9 cellular contexts compared by ENCODE assay signal in the genomic region with DNA sequence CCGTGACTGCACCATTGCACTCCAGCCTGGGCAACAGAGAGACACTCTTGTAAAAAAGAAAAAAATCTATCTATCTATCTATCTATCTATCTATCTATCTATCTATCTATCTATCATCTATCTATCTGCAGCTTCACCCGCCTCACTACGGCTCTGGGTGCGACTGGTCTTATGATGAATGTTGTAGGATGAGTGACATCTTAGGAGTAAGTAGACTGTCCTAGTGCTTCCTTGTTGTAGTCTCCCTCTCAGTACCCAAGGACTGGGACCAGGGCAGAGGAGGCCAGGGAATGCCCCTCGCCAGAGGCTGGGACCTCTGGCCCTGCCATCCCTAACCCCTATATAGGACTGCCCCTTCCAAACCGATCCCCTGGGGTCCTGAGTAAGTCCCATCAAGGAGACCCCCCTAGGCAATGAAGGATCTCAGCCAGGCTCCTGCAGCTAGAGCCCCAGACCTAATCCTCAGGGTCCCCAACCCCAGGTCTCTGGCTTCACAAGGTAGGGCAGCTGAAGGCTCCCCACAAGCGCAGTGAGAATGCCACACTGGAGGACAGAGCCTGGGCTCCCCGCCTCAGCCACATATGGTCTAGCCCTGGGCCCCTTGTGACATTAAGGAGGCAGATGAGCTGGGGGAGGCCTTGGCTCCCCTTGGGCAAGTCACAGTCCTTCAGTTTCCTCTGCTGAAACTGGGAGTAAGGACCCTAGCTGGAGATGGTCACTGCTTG. TPM values are rescaled to one million over a fixed set of nuclear protein-coding genes. Genes with fewer than 3 reads are reported as not detected.
DNase-seq lines count a peak whose midpoint lies in the region; TF ChIP-seq lines count a peak whose summit lies in the region.
"Had no signal": no experiment of that assay in that cellular context is flagged by ENCODE, and none has a peak within 500 bp of the region (broad histone marks: within the 10 kb centered on the region; RNA-seq: fewer than 3 reads in every experiment).

No MANE protein-coding gene starts in this region.

- H3K4ac ChIP-seq in neuronal stem cell (ENCODE audit: low read length), result no peak overlapping the region

- H2AFZ ChIP-seq in Karpas-422 (ENCODE audit: low read length) (no peak overlapping the region), mammary epithelial cell (ENCODE audit: low read depth, low read length) (peak overlapping the region; percentile 96), neuronal stem cell (ENCODE audit: low read length) (peak overlapping the region; percentile 96)

- peaks cover 21% of the 10 kb centered on the region for H3K4me1 Mint-ChIP-seq in CD14-positive monocyte

- no peak for TF ChIP-seq CTCF in CD14-positive monocyte (IDR thresholded peaks at IDR 0.05)
- TF ChIP-seq CTCF in mammary epithelial cell (conservative IDR thresholded peaks at IDR 0.05 in 1 of 2, IDR thresholded peaks at IDR 0.05 in 1 of 2; ENCODE audit: extremely low read depth in 1 of 2, insufficient read depth in 1 of 2, low read depth in 1 of 2, low read length in 2 of 2), result no peak

- dilution Hi-C loops in mammary epithelial cell (cut with HindIII; ENCODE audit: low sequenced_read_pairs), result no loop called here

- H3K9me3 ChIP-seq in Karpas-422 (ENCODE audit: low read length), result no peaks in the 10 kb centered on the region
- H3K9me3 ChIP-seq in mammary epithelial cell (replicated peaks; ENCODE audit: insufficient read depth, low read length), result no peaks in the 10 kb centered on the region
- H3K9me3 ChIP-seq in neuronal stem cell (replicated peaks in 1 of 2; ENCODE audit: control insufficient read depth in 2 of 2, insufficient read depth in 1 of 2, low read depth in 1 of 2, low read length in 2 of 2), result no peaks in the 10 kb centered on the region
- H3K9me3 ChIP-seq: testis had no signal

- H3K79me2 ChIP-seq in Karpas-422 (ENCODE audit: low read length) (peaks cover 30% of the 10 kb centered on the region), mammary epithelial cell (ENCODE audit: insufficient read depth, low read length) (peaks cover 41% of the 10 kb centered on the region)

- CTCF ChIA-PET in mammary epithelial cell (lab: Charles Lee; ENCODE audit: low non-redundant PET), result interaction anchor here (0.6 to 0.7 kb wide), 3 partner anchors 34 to 286 kb away, joined by 3 to 11 read pairs (median 8); no protein-coding TSS in a partner anchor

- peak overlapping the region; percentile 81 for H2BK15ac ChIP-seq in neuronal stem cell (ENCODE audit: low read length)

- no peak overlapping the region for H2BK12ac ChIP-seq in neuronal stem cell (ENCODE audit: low read length)

- H3K4me2 ChIP-seq in Karpas-422 (ENCODE audit: low read depth, low read length, poor library complexity, severe bottlenecking), result peak overlapping the region; percentile 49
- peak overlapping the region; percentile 69 for H3K4me2 ChIP-seq in mammary epithelial cell (ENCODE audit: insufficient read depth, low read depth, low read length)
- no peak overlapping the region for H3K4me2 ChIP-seq in neuronal stem cell (ENCODE audit: insufficient read depth, low read length, poor library complexity, severe bottlenecking)

- no peak overlapping the region for H3K23ac ChIP-seq in neuronal stem cell (ENCODE audit: low read depth, low read length, poor library complexity)

- intact Hi-C loops in CD14-positive monocyte (cut with micrococcal nuclease) (loop anchor here (2.0 to 10.0 kb wide), 3 partner anchors 207 to 529 kb away; partner anchors contain the start of genes ARPC4 (in 1 of the 2), BRK1 (in 1 of the 2), CRELD1 (in 1 of the 2) and TADA3 (in 1 of the 2)), mammary epithelial cell (cut with micrococcal nuclease) (loop anchor here (5.0 kb wide), 2 partner anchors 389 to 819 kb away; partner anchors contain the start of gene CRELD1)

- DNase-seq in CD14-positive monocyte (ENCODE audit: low spot score), result no peak
- DNase-seq in Karpas-422, result no peak
- DNase-seq in mammary epithelial cell, result no peak
- no peak for DNase-seq in neuronal stem cell (ENCODE audit: low spot score)
- no peak for DNase-seq in cerebellar nuclear complex (lab: John Stamatoyannopoulos, UW)
- no peak for DNase-seq in GOT3 (lab: John Stamatoyannopoulos, UW)
- no peak for DNase-seq in NCI-H1930 (lab: John Stamatoyannopoulos, UW)
- no peak for DNase-seq in NCI-H187 treated with DMSO at 0.1 percent for 48 hours (lab: John Stamatoyannopoulos, UW)

- H3K27me3 Mint-ChIP-seq in CD14-positive monocyte (ENCODE audit: low read depth in 3 of 3), result peaks cover 3 to 9% (median 3%) of the 10 kb centered on the region in 3 donors

- H3K4me3 ChIP-seq in Karpas-422 (ENCODE audit: low read length) (no peak overlapping the region), mammary epithelial cell (replicated peaks in 1 of 3; ENCODE audit: insufficient read depth in 1 of 3, low read depth in 2 of 3, low read length in 3 of 3) (no peak overlapping the region), neuronal stem cell (ENCODE audit: low read length in 2 of 2) (no peak overlapping the region)

- H3K9me3 Mint-ChIP-seq in CD14-positive monocyte, result peaks cover 0 to 3% (median 0%) of the 10 kb centered on the region in 7 donors

- in situ Hi-C loops in mammary epithelial cell (cut with MboI; ENCODE audit: low sequenced_read_pairs in 2 of 2), result no loop called here

- WGBS in mammary epithelial cell (ENCODE audit: low coverage, missing lambda C conversion rate), result 84% methylated on average over 7 of the region's 8 CpGs
- no CpG with 5 or more reads among the region's 8 CpGs for WGBS in neuronal stem cell (ENCODE audit: extremely low coverage in 2 of 2, insufficient read length in 2 of 2, insufficient replicate concordance in 1 of 2), 2 donors

- no peaks in the 10 kb centered on the region for H3K9me2 ChIP-seq in Karpas-422 (replicated peaks; ENCODE audit: insufficient read depth, low read length)

- peak overlapping the region in 1 of 2 donors; percentile 89 for H3K4me3 Mint-ChIP-seq in CD14-positive monocyte

- no TSS peak for BruUV-seq in mammary epithelial cell (replicated peaks; lab: Mats Ljungman, UMichigan)

- no peak overlapping the region for H4K91ac ChIP-seq in neuronal stem cell (ENCODE audit: low read depth, low read length, poor library complexity)

- H2BK120ac ChIP-seq in neuronal stem cell (ENCODE audit: low read depth, low read length), result no peak overlapping the region

- H3K27me3 ChIP-seq in Karpas-422 (ENCODE audit: low read length), result no peaks in the 10 kb centered on the region
- H3K27me3 ChIP-seq in mammary epithelial cell (ENCODE audit: insufficient read depth, low read length), result no peaks in the 10 kb centered on the region
- peaks cover 0 to 29% (median 0%) of the 10 kb centered on the region in 3 experiments for H3K27me3 ChIP-seq in neuronal stem cell (ENCODE audit: control insufficient read depth in 3 of 3, insufficient read depth in 3 of 3, low read depth in 1 of 3, low read length in 3 of 3)
- H3K27me3 ChIP-seq: testis had no signal

- H2BK5ac ChIP-seq in neuronal stem cell (ENCODE audit: low read length), result no peak overlapping the region

- H3K27ac ChIP-seq in Karpas-422 (ENCODE audit: low read length), result no peak overlapping the region
- no peak overlapping the region for H3K27ac ChIP-seq in mammary epithelial cell (ENCODE audit: insufficient read depth, low read depth, low read length)
- H3K27ac ChIP-seq in neuronal stem cell (replicated peaks; ENCODE audit: low read length), result no peak overlapping the region

- no peak overlapping the region for H3K18ac ChIP-seq in neuronal stem cell (ENCODE audit: low read length)

- H3K4me1 ChIP-seq in Karpas-422 (ENCODE audit: low read length) (peaks cover 14% of the 10 kb centered on the region), mammary epithelial cell (ENCODE audit: insufficient read depth, low read length) (peaks cover 9% of the 10 kb centered on the region), neuronal stem cell (ENCODE audit: control insufficient read depth in 2 of 2, insufficient read depth in 1 of 2, low read depth in 1 of 2, low read length in 2 of 2) (peaks cover 3 to 8% of the 10 kb centered on the region in 2 donors)

- 0 out of 2 replicates have a peak overlapping the region, but pooled peaks have one; percentile 15 for H3K9ac ChIP-seq in Karpas-422 (ENCODE audit: low read length)
- no peak overlapping the region for H3K9ac ChIP-seq in mammary epithelial cell (ENCODE audit: insufficient read depth, low read length)
- H3K9ac ChIP-seq in neuronal stem cell (ENCODE audit: low read depth, low read length, poor library complexity), result no peak overlapping the region

- peaks cover 4% of the 10 kb centered on the region for H3K79me1 ChIP-seq in neuronal stem cell (ENCODE audit: low read depth, low read length)

- peaks cover 6% of the 10 kb centered on the region; the same call in 1 of the 2 replicates for H3K36me3 ChIP-seq in Karpas-422 (ENCODE audit: insufficient read depth, low read length)
- H3K36me3 ChIP-seq in mammary epithelial cell (ENCODE audit: insufficient read depth, low read length), result peaks cover 16% of the 10 kb centered on the region
- peaks cover 12 to 26% of the 10 kb centered on the region in 2 donors for H3K36me3 ChIP-seq in neuronal stem cell (replicated peaks in 1 of 2; ENCODE audit: control insufficient read depth in 2 of 2, insufficient read depth in 2 of 2, low read length in 2 of 2)

- H4K20me1 ChIP-seq in Karpas-422 (ENCODE audit: insufficient read depth, low read depth, low read length), result peaks cover 5% of the 10 kb centered on the region; the same call in 1 of the 2 replicates
- H4K20me1 ChIP-seq in mammary epithelial cell (ENCODE audit: insufficient read depth, low read length), result no peaks in the 10 kb centered on the region

- peak overlapping the region; percentile 64 for H2AK5ac ChIP-seq in neuronal stem cell (ENCODE audit: low read depth, low read length)

- H3K27ac Mint-ChIP-seq in CD14-positive monocyte, result peak overlapping the region; percentile 46 to 96 (median 90)

- H3K36me3 Mint-ChIP-seq in CD14-positive monocyte, result peaks cover 21 to 22% of the 10 kb centered on the region in 2 donors

- H4K8ac ChIP-seq in neuronal stem cell (ENCODE audit: low read depth, low read length), result no peak overlapping the region

- no peak overlapping the region for H3K14ac ChIP-seq in neuronal stem cell (ENCODE audit: low read length)

RNA-seq across cellular contexts. Expression of gene SEC13, which starts 0.9 kb away (rescaled TPM):
- 100 to 1,000 TPM; 186 to 188 TPM for polyA plus RNA-seq in CD14-positive monocyte
- total RNA-seq in Karpas-422 (2014; rRNA removed; shearing (Covaris generic); ENCODE audit: low replicate concordance), result 48.6 and 77.1 TPM in 2 replicates
- total RNA-seq in mammary epithelial cell, result 100 to 1,000 TPM; 124 to 140 TPM
- polyA plus RNA-seq in mammary epithelial cell, result 202 TPM
- 194 TPM for polyA minus RNA-seq in mammary epithelial cell
- polyA plus RNA-seq in neuronal stem cell (2013, experiment 1 of 2), result 103 TPM
- 99.6 TPM for polyA plus RNA-seq in neuronal stem cell (2013, experiment 2 of 2)

RNA-seq across cellular contexts. Expression of gene GHRL, which starts 29.0 kb away (rescaled TPM):
- polyA plus RNA-seq in CD14-positive monocyte (1 to 10 TPM; 2.3 to 7.0 TPM), mammary epithelial cell (not detected)
- total RNA-seq in Karpas-422 (2014; rRNA removed; shearing (Covaris generic); ENCODE audit: low replicate concordance), result 1.1 TPM in 1 of 2 replicates, not detected in the other
- under 1 TPM in 1 of 2 donors, not detected in 1; 0.38 TPM for total RNA-seq in mammary epithelial cell
- not detected for polyA minus RNA-seq in mammary epithelial cell
- not detected for polyA plus RNA-seq in neuronal stem cell (2013, experiment 1 of 2)
- polyA plus RNA-seq in neuronal stem cell (2013, experiment 2 of 2), result 0.21 TPM
